10 cellular contexts compared by ENCODE assay signal in the genomic region with DNA sequence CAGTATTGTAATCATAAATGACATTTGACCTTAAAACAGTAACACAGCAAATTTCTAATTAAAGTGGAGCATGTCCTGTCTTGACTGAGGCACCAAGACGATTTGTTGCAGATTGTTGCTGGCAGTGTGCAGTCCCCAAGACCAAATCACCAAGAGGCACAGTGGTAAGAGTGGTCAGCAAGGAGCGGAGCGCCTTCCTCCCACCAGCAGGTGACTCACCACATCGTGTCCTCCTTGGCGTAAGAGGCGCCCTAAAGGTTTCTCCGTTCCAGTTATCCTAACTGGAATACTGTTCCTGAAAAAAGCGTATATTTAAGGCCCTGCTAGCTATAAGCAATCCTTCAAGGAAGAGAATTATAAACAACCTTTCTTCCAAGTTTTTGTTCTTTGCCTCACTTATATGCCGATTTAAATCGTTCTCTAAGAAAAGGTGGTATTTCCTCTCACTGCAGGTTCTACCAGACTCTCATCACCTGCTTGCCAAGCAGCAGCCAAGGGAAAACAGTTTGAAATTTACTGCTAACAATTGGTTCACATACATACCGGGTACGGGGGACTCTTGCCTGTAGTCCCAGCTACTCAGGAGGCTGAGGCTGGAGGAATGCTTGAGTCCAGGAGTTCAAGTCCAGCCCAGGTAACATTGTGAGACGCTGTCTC. TPM values are rescaled to one million over a fixed set of nuclear protein-coding genes. Genes with fewer than 3 reads are reported as not detected.
DNase-seq lines count a peak whose midpoint lies in the region; ATAC-seq and TF ChIP-seq lines count a peak whose summit lies in the region.
"Had no signal": no experiment of that assay in that cellular context is flagged by ENCODE, and none has a peak within 500 bp of the region (broad histone marks: within the 10 kb centered on the region; RNA-seq: fewer than 3 reads in every experiment).

No MANE protein-coding gene starts in this region.

- H3K27me3 ChIP-seq in suprapubic skin = no peaks in the 10 kb centered on the region

- 72% methylated on average over 13 of the region's 13 CpGs for WGBS in suprapubic skin

- H3K4me3 ChIP-seq in suprapubic skin = no peak overlapping the region

- ATAC-seq in GM18868 (IDR thresholded peaks at IDR 0.05; ENCODE audit: unreplicated experiment) (peak; percentile 5), HG02642 (IDR thresholded peaks at IDR 0.05; ENCODE audit: poor library complexity, unreplicated experiment) (peak; percentile 20), T-cell (replicated peaks in 1 of 4) (peak; percentile 25 to 49 (median 35)), natural killer cell (peak; percentile 23 to 41 (median 29)), GM21390 (IDR thresholded peaks at IDR 0.05; ENCODE audit: unreplicated experiment) (no peak)
- ATAC-seq: SK-N-SH treated with all-trans-retinoic acid at 6 μM for 48 hours had no signal

- no peak overlapping the region for H3K27ac ChIP-seq in suprapubic skin
- H3K27ac ChIP-seq: parathyroid adenoma had no signal

- peaks cover 7% of the 10 kb centered on the region for H3K4me1 ChIP-seq in suprapubic skin
- H3K4me1 ChIP-seq: parathyroid adenoma had no signal

- intact Hi-C loops in natural killer cell (cut with micrococcal nuclease) = loop anchor here (1.0 to 5.0 kb wide), 2 partner anchors 63 to 399 kb away; no protein-coding TSS in a partner anchor

- POLR2A ChIA-PET in T-cell (lab: Charles Lee) = interaction anchor here (0.6 to 0.7 kb wide), 3 partner anchors 23 to 1177 kb away, joined by 3 to 10 read pairs (median 5); no protein-coding TSS in a partner anchor

- H3K4me1 Mint-ChIP-seq in T-cell (peaks cover 32 to 54% (median 39%) of the 10 kb centered on the region in 3 donors), natural killer cell (peaks cover 33% of the 10 kb centered on the region in 2 donors)

- TF ChIP-seq EP300 in suprapubic skin (IDR thresholded peaks at IDR 0.05) = no peak

- no peak for TF ChIP-seq CTCF in natural killer cell (IDR thresholded peaks at IDR 0.05)
- TF ChIP-seq CTCF in suprapubic skin (IDR thresholded peaks at IDR 0.05) = no peak

- H3K36me3 Mint-ChIP-seq in T-cell (no peaks in the 10 kb centered on the region), natural killer cell (no peaks in the 10 kb centered on the region)

- peak overlapping the region; percentile 32 to 67 (median 67) for H3K4me3 Mint-ChIP-seq in T-cell
- peak overlapping the region; percentile 60 for H3K4me3 Mint-ChIP-seq in natural killer cell

- H3K9me3 ChIP-seq in suprapubic skin = no peaks in the 10 kb centered on the region

- no peak for TF ChIP-seq POLR2A in suprapubic skin (IDR thresholded peaks at IDR 0.05)

- DNase-seq in T-cell (no peak), natural killer cell (no peak), NCI-H774 (lab: John Stamatoyannopoulos, UW) (no peak), NCI-H446 (lab: John Stamatoyannopoulos, UW) (no peak), suprapubic skin (ENCODE audit: low spot score in 2 of 2) (no peak)

- H3K27me3 Mint-ChIP-seq in T-cell (no peaks in the 10 kb centered on the region), natural killer cell (ENCODE audit: low read depth in 2 of 2) (peaks cover 0 to 5% of the 10 kb centered on the region in 2 donors)

- H3K9me3 Mint-ChIP-seq in T-cell (no peaks in the 10 kb centered on the region), natural killer cell (peaks cover 0 to 3% of the 10 kb centered on the region in 2 donors)

- no peaks in the 10 kb centered on the region for H3K36me3 ChIP-seq in suprapubic skin

- H3K27ac Mint-ChIP-seq in T-cell (peak overlapping the region; percentile 93), natural killer cell (peak overlapping the region; percentile 65 to 95)

- CTCF ChIA-PET in T-cell (lab: Charles Lee) = interaction anchor here (0.6 to 2.2 kb wide), 7 partner anchors 9 to 566 kb away, joined by 3 to 12 read pairs (median 5); a partner anchor contains a TSS

RNA-seq across cellular contexts. Expression of a gene that starts 10.7 kb away (rescaled TPM):
- total RNA-seq in T-cell (100 to 1,000 TPM in 3 of 5 donors, 10 to 100 TPM in 2; 64.0 to 110 (median 101) TPM), natural killer cell (10 to 100 TPM; 58.9 to 79.4 (median 76.5) TPM), suprapubic skin (10 to 100 TPM; 56.1 to 75.5 (median 73.7) TPM)

RNA-seq across cellular contexts. Expression of a gene that starts 16.5 kb away (rescaled TPM):
- total RNA-seq in T-cell (1 to 10 TPM in 3 of 5 donors, not detected in 2; 2.7 to 3.2 (median 2.7) TPM), natural killer cell (not detected), suprapubic skin (10 to 100 TPM; 12.8 to 23.4 (median 16.5) TPM)

RNA-seq across cellular contexts. Expression of a gene that starts 21.2 kb away (rescaled TPM):
- total RNA-seq in T-cell (1 to 10 TPM; 1.9 to 8.6 (median 6.3) TPM), natural killer cell (1 to 10 TPM; 1.3 to 2.7 (median 1.6) TPM), suprapubic skin (1 to 10 TPM; 1.6 to 3.9 (median 2.6) TPM)

RNA-seq across cellular contexts. Expression of a gene that starts 34.6 kb away (rescaled TPM):
- total RNA-seq in T-cell (10 to 100 TPM in 4 of 5 donors, 1 to 10 TPM in 1; 9.2 to 14.6 (median 12.4) TPM), natural killer cell (1 to 10 TPM; 5.1 to 8.3 (median 7.2) TPM), suprapubic skin (10 to 100 TPM; 10.4 to 16.5 (median 13.1) TPM)

RNA-seq across cellular contexts. Expression of a gene that starts 34.7 kb away (rescaled TPM):
- 10 to 100 TPM in 4 of 5 donors, 1 to 10 TPM in 1; 8.8 to 21.4 (median 16.6) TPM for total RNA-seq in T-cell
- total RNA-seq in natural killer cell = 10 to 100 TPM in 2 of 3 donors, 1 to 10 TPM in 1; 7.3 to 16.7 (median 13.7) TPM
- 10 to 100 TPM in 3 of 4 donors, 1 to 10 TPM in 1; 7.9 to 29.0 (median 22.5) TPM for total RNA-seq in suprapubic skin
